8 cellular contexts compared by ENCODE assay signal in genomic region chr15:60374628-60375081, GRCh38. TPM values are rescaled to one million over a fixed set of nuclear protein-coding genes. Genes with fewer than 3 reads are reported as not detected.
DNase-seq lines count a peak whose midpoint lies in the region; ATAC-seq and TF ChIP-seq lines count a peak whose summit lies in the region.

No MANE protein-coding gene starts in this region.

- TF ChIP-seq CTCF in AG10803 (conservative IDR thresholded peaks at IDR 0.05; ENCODE audit: low read length) (no peak), suprapubic skin (IDR thresholded peaks at IDR 0.05) (no peak)

- peak; percentile 60 for ATAC-seq in activated T-helper 17 cell treated with anti-CD3 and anti-CD28 coated beads, Interleukin-2, amount 50 U/mL, for 72 hours (replicated peaks)
- ATAC-seq in HG02938 (IDR thresholded peaks at IDR 0.05; ENCODE audit: unreplicated experiment), result no peak

- H3K4me3 ChIP-seq in AG10803 (ENCODE audit: low read length), result no peak overlapping the region
- peak overlapping the region; percentile 2 for H3K4me3 ChIP-seq in suprapubic skin

- H3K4me1 ChIP-seq in suprapubic skin, result peaks cover 99% of the 10 kb centered on the region

- H3K4me1 Mint-ChIP-seq in activated T-helper 17 cell treated with anti-CD3 and anti-CD28 coated beads, Interleukin-2, amount 50 U/mL, for 72 hours, result peaks cover 26% of the 10 kb centered on the region
- peaks cover 10% of the 10 kb centered on the region for H3K4me1 Mint-ChIP-seq in T-helper 2 cell treated with Interferon-gamma antibody and Interleukin-4, amounts not matched to agents 5 μg/mL and 100 μg/mL, for 36 hours (ENCODE audit: low read depth)

- H3K27ac ChIP-seq in suprapubic skin, result peak overlapping the region; percentile 81

- H3K27me3 Mint-ChIP-seq in activated T-helper 17 cell treated with anti-CD3 and anti-CD28 coated beads, Interleukin-2, amount 50 U/mL, for 72 hours, result no peaks in the 10 kb centered on the region
- H3K27me3 Mint-ChIP-seq in T-helper 2 cell treated with Interferon-gamma antibody and Interleukin-4, amounts not matched to agents 5 μg/mL and 100 μg/mL, for 36 hours (ENCODE audit: low read depth), result no peaks in the 10 kb centered on the region

- no peak overlapping the region for H3K27ac Mint-ChIP-seq in activated T-helper 17 cell treated with anti-CD3 and anti-CD28 coated beads, Interleukin-2, amount 50 U/mL, for 72 hours
- H3K27ac Mint-ChIP-seq in T-helper 2 cell treated with Interferon-gamma antibody and Interleukin-4, amounts not matched to agents 5 μg/mL and 100 μg/mL, for 36 hours, result no peak overlapping the region

- 23% methylated on average over 7 of the region's 7 CpGs for WGBS in suprapubic skin

- H3K9me3 ChIP-seq in suprapubic skin, result no peaks in the 10 kb centered on the region

- TF ChIP-seq EP300 in suprapubic skin (IDR thresholded peaks at IDR 0.05), result no peak

- H3K4me3 Mint-ChIP-seq in activated T-helper 17 cell treated with anti-CD3 and anti-CD28 coated beads, Interleukin-2, amount 50 U/mL, for 72 hours, result no peak overlapping the region
- H3K4me3 Mint-ChIP-seq in T-helper 2 cell treated with Interferon-gamma antibody and Interleukin-4, amounts not matched to agents 5 μg/mL and 100 μg/mL, for 36 hours, result no peak overlapping the region

- no peaks in the 10 kb centered on the region for H3K9me3 Mint-ChIP-seq in activated T-helper 17 cell treated with anti-CD3 and anti-CD28 coated beads, Interleukin-2, amount 50 U/mL, for 72 hours
- no peaks in the 10 kb centered on the region for H3K9me3 Mint-ChIP-seq in T-helper 2 cell treated with Interferon-gamma antibody and Interleukin-4, amounts not matched to agents 5 μg/mL and 100 μg/mL, for 36 hours

- H3K27me3 ChIP-seq in suprapubic skin, result no peaks in the 10 kb centered on the region

- TF ChIP-seq POLR2A in suprapubic skin (IDR thresholded peaks at IDR 0.05), result no peak

- H3K36me3 ChIP-seq in suprapubic skin, result peaks cover 42% of the 10 kb centered on the region

- in situ Hi-C loops in KBM-7 (cut with MboI; ENCODE audit: low pct_unique_long_range_greater_than_20kb, low sequenced_read_pairs), result no loop called here

- peak; percentile 87 for DNase-seq in AG10803 (ENCODE audit: low read depth)
- peak; percentile 92 for DNase-seq in NCI-H1092 treated with DMSO at 0.1 percent for 48 hours (lab: John Stamatoyannopoulos, UW)
- peak; percentile 60 for DNase-seq in iPS-NIHi7 (ENCODE audit: extremely low spot score)
- DNase-seq in suprapubic skin (ENCODE audit: low spot score in 2 of 2), result no peak
- no peak for DNase-seq in T-helper 2 cell treated with Interferon-gamma antibody and Interleukin-4, amounts not matched to agents 5 μg/mL and 100 μg/mL, for 36 hours (ENCODE audit: low spot score)
- no peak for DNase-seq in KBM-7

- peaks cover 86% of the 10 kb centered on the region for H3K36me3 Mint-ChIP-seq in activated T-helper 17 cell treated with anti-CD3 and anti-CD28 coated beads, Interleukin-2, amount 50 U/mL, for 72 hours (ENCODE audit: low read depth)
- H3K36me3 Mint-ChIP-seq in T-helper 2 cell treated with Interferon-gamma antibody and Interleukin-4, amounts not matched to agents 5 μg/mL and 100 μg/mL, for 36 hours (ENCODE audit: low read depth), result peaks cover 57% of the 10 kb centered on the region

RNA-seq across cellular contexts. Expression of gene ANXA2, which starts 23.1 kb away (rescaled TPM):
- 100 to 1,000 TPM; 120 to 420 TPM for total RNA-seq in activated T-helper 17 cell treated with anti-CD3 and anti-CD28 coated beads, Interleukin-2, amount 50 U/mL, for 72 hours
- 1,000 to 10,000 TPM; 1,379 to 1,734 (median 1,554) TPM for total RNA-seq in suprapubic skin

Comparison
In these comparisons a context has a peak if more than half of its experiments do, and no peak if none do; other contexts are left out.
1. DNase-seq: peak in AG10803 (single experiment), NCI-H1092 treated with DMSO at 0.1 percent for 48 hours (single experiment) and iPS-NIHi7 (single experiment); none in suprapubic skin (0 of 2), T-helper 2 cell treated with Interferon-gamma antibody and Interleukin-4, amounts not matched to agents 5 μg/mL and 100 μg/mL, for 36 hours (single experiment) and KBM-7 (single experiment).